In the genomic region with DNA sequence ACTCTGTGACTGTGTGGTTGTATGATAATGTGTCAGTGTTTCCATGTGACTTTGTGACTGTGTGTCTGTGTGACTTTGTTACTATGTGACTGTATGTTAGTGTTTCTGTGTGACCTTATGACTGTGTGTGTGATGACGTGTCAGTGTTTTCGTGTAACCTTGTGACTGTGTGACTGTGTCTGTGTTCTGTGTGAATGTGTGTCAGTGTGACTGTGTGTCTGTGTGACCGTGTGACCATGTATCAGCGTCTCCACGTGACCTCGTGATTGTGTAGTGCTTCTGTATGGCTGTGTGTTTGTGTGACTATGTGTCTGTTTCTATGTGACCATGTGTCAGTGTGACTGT, we compare ENCODE assay signal across 24 cellular contexts. TPM values are rescaled to one million over a fixed set of nuclear protein-coding genes. Genes with fewer than 3 reads are reported as not detected.
DNase-seq lines count a peak whose midpoint lies in the region; ATAC-seq and TF ChIP-seq lines count a peak whose summit lies in the region.
"Had no signal": no experiment of that assay in that cellular context is flagged by ENCODE, and none has a peak within 500 bp of the region (broad histone marks: within the 10 kb centered on the region; RNA-seq: fewer than 3 reads in every experiment).

No MANE protein-coding gene starts in this region.

- H3K27ac ChIP-seq in IMR-90 (ENCODE audit: insufficient read depth, low read length): no peak overlapping the region
- H3K27ac ChIP-seq in endodermal cell (ENCODE audit: low read depth, low read length): peak overlapping the region; percentile 26
- no peak overlapping the region for H3K27ac ChIP-seq in neural progenitor cell
- H3K27ac ChIP-seq in tibial nerve: no peak overlapping the region
- H3K27ac ChIP-seq: 22Rv1, BLaER1, SK-N-MC had no signal

- WGBS in IMR-90 (ENCODE audit: extremely low coverage in 2 of 2, insufficient read length in 1 of 2), 2 experiments: 95% methylated on average over 4 of the region's 6 CpGs; no CpG with 5 or more reads in 1 of the 2 experiments
- WGBS in endodermal cell (ENCODE audit: insufficient coverage in 1 of 2, insufficient read length in 1 of 2), 2 experiments: 93% methylated on average over 6 of the region's 6 CpGs; no CpG with 5 or more reads in 1 of the 2 experiments
- WGBS in tibial nerve, 2 donors: 87 to 88% methylated on average over 6 of the region's 6 CpGs

- no peak for DNase-seq in activated CD4-positive, alpha-beta T cell treated with anti-CD3 and anti-CD28 coated beads for 36 hours
- no peak for DNase-seq in activated CD4-positive, alpha-beta T cell treated with anti-CD3 and anti-CD28 coated beads, Interleukin-2, amount 50 U/mL, for 48 hours
- DNase-seq in IMR-90: no peak
- peak; percentile 24 for DNase-seq in endodermal cell
- DNase-seq in neural progenitor cell (ENCODE audit: low spot score): no peak
- no peak for DNase-seq in tibial nerve (ENCODE audit: low spot score in 2 of 2)
- no peak for DNase-seq in globus pallidus (ENCODE audit: low spot score)
- no peak for DNase-seq in SHP77 treated with DMSO at 0.1 percent for 48 hours (lab: John Stamatoyannopoulos, UW)
- DNase-seq: ACHN; CD4-positive, alpha-beta T cell; COR-L47; DMS 273 treated with DMSO at 0.1 percent for 48 hours; DMS79 treated with DMSO at 0.1 percent for 48 hours; MG63; NCI-H1417; NCI-H1694 treated with DMSO at 0.1 percent for 48 hours; NCI-H2081 treated with DMSO at 0.1 percent for 48 hours; NCI-H446; NCI-H526; OCI-M1; Right ventricle myocardium superior had no signal

- H3F3A ChIP-seq in neural progenitor cell (ENCODE audit: low read depth): peaks cover 8% of the 10 kb centered on the region

- H3K27me3 ChIP-seq in IMR-90 (ENCODE audit: control insufficient read depth, insufficient read depth, low read length) (peaks cover 47% of the 10 kb centered on the region), endodermal cell (ENCODE audit: control insufficient read depth, insufficient read depth, low read length, poor library complexity, severe bottlenecking) (no peaks in the 10 kb centered on the region), neural progenitor cell (no peaks in the 10 kb centered on the region), tibial nerve (peaks cover 0 to 4% of the 10 kb centered on the region in 2 donors)
- H3K27me3 ChIP-seq: MG63 had no signal

- no peaks in the 10 kb centered on the region for H3K79me1 ChIP-seq in IMR-90 (ENCODE audit: low read depth in 1 of 2, low read length in 2 of 2)

- H3K4me3 Mint-ChIP-seq in activated CD4-positive, alpha-beta T cell treated with anti-CD3 and anti-CD28 coated beads for 36 hours: no peak overlapping the region
- H3K4me3 Mint-ChIP-seq in endodermal cell (no peak overlapping the region), neural progenitor cell (no peak overlapping the region)
- H3K4me3 Mint-ChIP-seq: CD4-positive, alpha-beta T cell had no signal

- H4K91ac ChIP-seq in IMR-90 (ENCODE audit: insufficient read depth, low read depth, low read length): no peak overlapping the region

- H3K4me1 ChIP-seq in IMR-90 (ENCODE audit: control insufficient read depth, insufficient read depth, low read length) (no peaks in the 10 kb centered on the region), endodermal cell (ENCODE audit: control insufficient read depth, insufficient read depth, low read length) (no peaks in the 10 kb centered on the region), neural progenitor cell (no peaks in the 10 kb centered on the region), tibial nerve (no peaks in the 10 kb centered on the region)
- H3K4me1 ChIP-seq: BLaER1 had no signal

- H2AFZ ChIP-seq in IMR-90 (replicated peaks; ENCODE audit: low read length, poor library complexity): no peak overlapping the region
- no peak overlapping the region for H2AFZ ChIP-seq in neural progenitor cell (replicated peaks)

- no peaks in the 10 kb centered on the region for H3K79me2 ChIP-seq in neural progenitor cell (ENCODE audit: low read depth)

- H3K27ac Mint-ChIP-seq in activated CD4-positive, alpha-beta T cell treated with anti-CD3 and anti-CD28 coated beads for 36 hours: no peak overlapping the region
- H3K27ac Mint-ChIP-seq in endodermal cell: no peak overlapping the region
- peak overlapping the region; percentile 46 for H3K27ac Mint-ChIP-seq in neural progenitor cell
- H3K27ac Mint-ChIP-seq: CD4-positive, alpha-beta T cell had no signal

- peak overlapping the region; percentile 51; the same call in 1 of the 2 replicates for H3K23ac ChIP-seq in IMR-90 (ENCODE audit: low read depth, low read length)

- no peak overlapping the region for H4K5ac ChIP-seq in IMR-90 (ENCODE audit: low read depth, low read length)

- no peak overlapping the region for H2BK20ac ChIP-seq in IMR-90 (ENCODE audit: low read depth, low read length)

- H2BK15ac ChIP-seq in IMR-90 (ENCODE audit: low read depth, low read length): no peak overlapping the region

- no peak overlapping the region for H4K8ac ChIP-seq in IMR-90 (ENCODE audit: low read depth in 2 of 2, low read length in 2 of 2)

- H3K9me3 ChIP-seq in IMR-90 (ENCODE audit: control insufficient read depth, insufficient read depth, low read length): no peaks in the 10 kb centered on the region; the same call in 1 of the 2 replicates
- no peaks in the 10 kb centered on the region for H3K9me3 ChIP-seq in endodermal cell (ENCODE audit: control insufficient read depth, low read length)
- no peaks in the 10 kb centered on the region for H3K9me3 ChIP-seq in neural progenitor cell (ENCODE audit: low read depth)
- peaks cover 0 to 2% (median 0%) of the 10 kb centered on the region in 4 donors for H3K9me3 ChIP-seq in tibial nerve
- H3K9me3 ChIP-seq: BLaER1 had no signal

- H3K9me3 Mint-ChIP-seq in activated CD4-positive, alpha-beta T cell treated with anti-CD3 and anti-CD28 coated beads for 36 hours (ENCODE audit: low read depth): no peaks in the 10 kb centered on the region
- H3K9me3 Mint-ChIP-seq in endodermal cell (no peaks in the 10 kb centered on the region), neural progenitor cell (peaks cover 3% of the 10 kb centered on the region)
- H3K9me3 Mint-ChIP-seq: CD4-positive, alpha-beta T cell had no signal

- H3K36me3 ChIP-seq in IMR-90 (ENCODE audit: control insufficient read depth, insufficient read depth, low read length) (no peaks in the 10 kb centered on the region), endodermal cell (ENCODE audit: control insufficient read depth, insufficient read depth, low read length) (no peaks in the 10 kb centered on the region), neural progenitor cell (no peaks in the 10 kb centered on the region), tibial nerve (no peaks in the 10 kb centered on the region)
- H3K36me3 ChIP-seq: BLaER1, MG63 had no signal

- no peaks in the 10 kb centered on the region; the same call in 1 of the 2 replicates for H3K9me1 ChIP-seq in IMR-90 (ENCODE audit: insufficient read depth, low read length)

- no peak overlapping the region for H3K56ac ChIP-seq in IMR-90 (ENCODE audit: extremely low read depth, insufficient read depth, low read length)

- TF ChIP-seq POLR2A in IMR-90 (IDR thresholded peaks at IDR 0.05; ENCODE audit: low read depth, low read length): no peak
- TF ChIP-seq POLR2A in tibial nerve (IDR thresholded peaks at IDR 0.05): no peak

- H2BK120ac ChIP-seq in IMR-90 (ENCODE audit: low read depth, low read length): no peak overlapping the region

- H3K4me1 Mint-ChIP-seq in activated CD4-positive, alpha-beta T cell treated with anti-CD3 and anti-CD28 coated beads for 36 hours: no peaks in the 10 kb centered on the region
- H3K4me1 Mint-ChIP-seq in endodermal cell (peaks cover 1% of the 10 kb centered on the region), neural progenitor cell (peaks cover 50% of the 10 kb centered on the region)

- dilution Hi-C loops in IMR-90 (cut with HindIII; ENCODE audit: low sequenced_read_pairs, unreplicated experiment): no loop called here

- H2BK5ac ChIP-seq in IMR-90 (ENCODE audit: low read depth, low read length, poor library complexity, severe bottlenecking): no peak overlapping the region

- peak overlapping the region; percentile 56; the same call in 1 of the 2 replicates for H2AK5ac ChIP-seq in IMR-90 (ENCODE audit: low read depth, low read length)

- ATAC-seq in activated CD4-positive, alpha-beta T cell treated with anti-CD3 and anti-CD28 coated beads for 36 hours: peak; percentile 33
- no peak for ATAC-seq in IMR-90 (ENCODE audit: low read depth)

- intact Hi-C loops in activated CD4-positive, alpha-beta T cell treated with anti-CD3 and anti-CD28 coated beads for 36 hours (cut with DNase I, micrococcal nuclease): no loop called here
- intact Hi-C loops in IMR-90 (cut with micrococcal nuclease): no loop called here

- TF ChIP-seq EP300 in tibial nerve (IDR thresholded peaks at IDR 0.05): no peak

- H3K14ac ChIP-seq in IMR-90 (replicated peaks; ENCODE audit: low read depth, low read length): no peak overlapping the region

- no peak for TF ChIP-seq RAD21 in IMR-90 (IDR thresholded peaks at IDR 0.05; ENCODE audit: low read length)

- no peaks in the 10 kb centered on the region for H3K36me3 Mint-ChIP-seq in activated CD4-positive, alpha-beta T cell treated with anti-CD3 and anti-CD28 coated beads for 36 hours (ENCODE audit: low read depth)
- no peaks in the 10 kb centered on the region for H3K36me3 Mint-ChIP-seq in endodermal cell (ENCODE audit: low read depth)
- H3K36me3 Mint-ChIP-seq in neural progenitor cell: no peaks in the 10 kb centered on the region

- H3K4me2 ChIP-seq in IMR-90 (ENCODE audit: low read depth, low read length) (no peak overlapping the region), neural progenitor cell (no peak overlapping the region)
- H3K4me2 ChIP-seq: BLaER1 had no signal

- peaks cover 25% of the 10 kb centered on the region for H3K27me3 Mint-ChIP-seq in activated CD4-positive, alpha-beta T cell treated with anti-CD3 and anti-CD28 coated beads for 36 hours
- H3K27me3 Mint-ChIP-seq in endodermal cell (ENCODE audit: insufficient read depth) (peaks cover 14% of the 10 kb centered on the region), neural progenitor cell (ENCODE audit: insufficient read depth, low read depth) (peaks cover 2% of the 10 kb centered on the region)

- BruUV-seq in IMR-90 (replicated peaks; lab: Mats Ljungman, UMichigan): no TSS peak

- CTCF ChIA-PET in activated CD4-positive, alpha-beta T cell treated with anti-CD3 and anti-CD28 coated beads for 36 hours (lab: Charles Lee): no interaction called here
- CTCF ChIA-PET in IMR-90 (lab: Yijun Ruan, JAX): no interaction called here

- peak overlapping the region; percentile 25 for H2AK9ac ChIP-seq in IMR-90 (replicated peaks; ENCODE audit: low read depth, low read length, poor library complexity)

- H3K4ac ChIP-seq in IMR-90 (ENCODE audit: low read depth, low read length): no peak overlapping the region

- no peak for TF ChIP-seq CTCF in IMR-90 (conservative IDR thresholded peaks at IDR 0.05; ENCODE audit: low read depth, low read length)
- TF ChIP-seq CTCF in endodermal cell (conservative IDR thresholded peaks at IDR 0.05): no peak
- TF ChIP-seq CTCF in neural progenitor cell (IDR thresholded peaks at IDR 0.05): no peak
- TF ChIP-seq CTCF in tibial nerve (IDR thresholded peaks at IDR 0.05): no peak

- H3K9ac ChIP-seq in IMR-90 (ENCODE audit: low read depth, low read length) (no peak overlapping the region), endodermal cell (ENCODE audit: extremely low read depth, low read length, poor library complexity, severe bottlenecking) (no peak overlapping the region), neural progenitor cell (no peak overlapping the region)
- H3K9ac ChIP-seq: BLaER1 had no signal

- H3K4me3 ChIP-seq in IMR-90 (ENCODE audit: insufficient read depth, low read depth, low read length): no peak overlapping the region
- H3K4me3 ChIP-seq in endodermal cell (ENCODE audit: low read length): no peak overlapping the region
- no peak overlapping the region for H3K4me3 ChIP-seq in neural progenitor cell
- H3K4me3 ChIP-seq in tibial nerve: no peak overlapping the region
- H3K4me3 ChIP-seq: BLaER1, MG63, SK-N-MC had no signal

- in situ Hi-C loops in IMR-90 (cut with MboI; ENCODE audit: low sequenced_read_pairs): no loop called here

- POLR2A ChIA-PET in activated CD4-positive, alpha-beta T cell treated with anti-CD3 and anti-CD28 coated beads for 36 hours (lab: Charles Lee): no interaction called here
- POLR2A ChIA-PET in IMR-90 (lab: Charles Lee; ENCODE audit: unreplicated experiment): no interaction called here

- no peak overlapping the region for H3K18ac ChIP-seq in IMR-90 (ENCODE audit: low read depth, low read length)

- H4K20me1 ChIP-seq in IMR-90 (ENCODE audit: insufficient read depth, low read length): no peaks in the 10 kb centered on the region
- no peaks in the 10 kb centered on the region for H4K20me1 ChIP-seq in neural progenitor cell (ENCODE audit: low read depth)
- H4K20me1 ChIP-seq: BLaER1 had no signal

RNA-seq across cellular contexts. Expression of a gene that starts 9.5 kb away (rescaled TPM):
- not detected for total RNA-seq in activated CD4-positive, alpha-beta T cell treated with anti-CD3 and anti-CD28 coated beads for 36 hours
- total RNA-seq in IMR-90 (2012; rRNA removed): 0.72 and 1.1 TPM in 2 replicates
- 1.7 and 2.3 TPM in 2 replicates for polyA plus RNA-seq in IMR-90 (2012; rRNA removed)
- 1.4 and 1.6 TPM in 2 replicates for polyA plus RNA-seq in IMR-90 (2012; cell fraction: cytosol; rRNA removed)
- polyA plus RNA-seq in IMR-90 (2012; cell fraction: nucleus; rRNA removed; ENCODE audit: low replicate concordance): 1.7 and 2.4 TPM in 2 replicates
- total RNA-seq in endodermal cell: 1 to 10 TPM; 4.0 to 6.9 TPM
- 24.8 TPM for polyA plus RNA-seq in endodermal cell (2013, experiment 1 of 2)
- polyA plus RNA-seq in endodermal cell (2013, experiment 2 of 2): 26.0 TPM
- total RNA-seq in neural progenitor cell (ENCODE audit: low replicate concordance): 4.3 and 7.2 TPM in 2 replicates
- 1 to 10 TPM; 5.7 to 7.2 (median 6.4) TPM for total RNA-seq in tibial nerve
- total RNA-seq: CD4-positive, alpha-beta T cell had no signal

RNA-seq across cellular contexts. Expression of a gene that starts 43.6 kb away (rescaled TPM):
- total RNA-seq in activated CD4-positive, alpha-beta T cell treated with anti-CD3 and anti-CD28 coated beads for 36 hours: 10 to 100 TPM; 11.3 TPM
- total RNA-seq in IMR-90 (2012; rRNA removed) (19.4 and 24.4 TPM in 2 replicates), endodermal cell (10 to 100 TPM; 17.9 to 18.2 TPM), neural progenitor cell (ENCODE audit: low replicate concordance) (44.1 and 47.9 TPM in 2 replicates), tibial nerve (10 to 100 TPM; 17.2 to 30.6 (median 20.7) TPM)
- polyA plus RNA-seq in IMR-90 (2012; rRNA removed): 17.7 and 23.0 TPM in 2 replicates
- polyA plus RNA-seq in IMR-90 (2012; cell fraction: cytosol; rRNA removed): 22.3 and 22.4 TPM in 2 replicates
- polyA plus RNA-seq in IMR-90 (2012; cell fraction: nucleus; rRNA removed; ENCODE audit: low replicate concordance): 16.7 and 47.5 TPM in 2 replicates
- polyA plus RNA-seq in endodermal cell (2013, experiment 1 of 2): 44.2 TPM
- 36.0 TPM for polyA plus RNA-seq in endodermal cell (2013, experiment 2 of 2)
